ENCODE assay signal across 1 cellular context in genomic region chr1:229319487-229319886, GRCh38.
TF ChIP-seq lines count a peak whose summit lies in the region.

No MANE protein-coding gene starts in this region.

TF ChIP-seq in GM23338, 12 proteins besides CTCF, POLR2A, EP300 and RAD21 (continued from another document):
- TF ChIP-seq ETS1 (IDR thresholded peaks at IDR 0.05) = no peak
- no peak for TF ChIP-seq ZNF114 (CRISPR knock-in tag; IDR thresholded peaks at IDR 0.05)
- no peak for TF ChIP-seq POLR2AphosphoS5 (IDR thresholded peaks at IDR 0.05; ENCODE audit: low read depth)
- TF ChIP-seq NANOG (IDR thresholded peaks at IDR 0.05; ENCODE audit: borderline replicate concordance) = no peak
- TF ChIP-seq EZH2 (IDR thresholded peaks at IDR 0.05; ENCODE audit: low read depth, unreplicated experiment) = no peak
- TF ChIP-seq EZH2phosphoT487 (IDR thresholded peaks at IDR 0.05; ENCODE audit: unreplicated experiment) = no peak
- no peak for TF ChIP-seq JUNB (IDR thresholded peaks at IDR 0.05; ENCODE audit: unreplicated experiment)
- no peak for TF ChIP-seq ZNF462 (CRISPR knock-in tag; IDR thresholded peaks at IDR 0.05)
